In the genomic region with DNA sequence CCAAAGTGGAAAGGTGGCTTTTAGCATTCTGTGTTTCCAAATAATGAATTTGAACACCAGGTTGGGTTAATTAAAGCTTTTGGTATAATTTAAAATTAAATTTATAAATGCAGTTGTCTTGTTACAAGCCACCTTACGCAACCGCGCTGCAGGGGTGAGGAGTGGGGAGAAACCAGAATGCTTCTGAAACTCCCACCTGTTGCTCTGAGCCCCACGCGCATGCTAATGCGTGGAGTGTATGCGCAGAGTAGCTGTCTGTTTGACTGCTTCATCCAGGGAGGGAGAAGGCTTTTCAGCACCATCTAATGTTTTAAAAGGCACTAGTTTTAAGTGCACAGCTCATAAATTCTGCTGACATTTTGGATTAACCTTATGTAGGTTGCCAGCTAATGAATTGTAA, we compare ENCODE assay signal across 15 cellular contexts.
"Had no signal": no experiment of that assay in that cellular context is flagged by ENCODE, and none has a peak within 500 bp of the region (broad histone marks: within the 10 kb centered on the region; RNA-seq: fewer than 3 reads in every experiment).

No MANE protein-coding gene starts in this region.

- H3K27me3 Mint-ChIP-seq: activated CD4-positive, alpha-beta T cell treated with anti-CD3 and anti-CD28 coated beads, Interleukin-2, amount 10 ng/mL, durations not matched to agents 7 days and 5 days had no signal

- H3K27ac ChIP-seq: foreskin keratinocyte, SK-N-MC, stomach, VCaP had no signal

- H3K9me3 Mint-ChIP-seq: activated CD4-positive, alpha-beta T cell treated with anti-CD3 and anti-CD28 coated beads, Interleukin-2, amount 10 ng/mL, durations not matched to agents 7 days and 5 days; activated T-helper 1 cell treated with anti-CD3 and anti-CD28 coated beads, Interleukin-12 subunit alpha, Interleukin-12 subunit beta, Interleukin-2, Interleukin-4 antibody, amounts not matched to agents 30 ng/mL and 10 ng/mL and 1 ng/mL, durations not matched to agents 14 hours and 24 hours and 36 hours; nephron; T-cell had no signal

- H3K27ac Mint-ChIP-seq: activated CD4-positive, alpha-beta T cell treated with anti-CD3 and anti-CD28 coated beads, Interleukin-2, amount 10 ng/mL, durations not matched to agents 7 days and 5 days; nephron had no signal

- DNase-seq: activated CD4-positive, alpha-beta T cell treated with anti-CD3 and anti-CD28 coated beads, Interleukin-2, amount 10 ng/mL, durations not matched to agents 7 days and 5 days; foreskin keratinocyte; heart right ventricle; psoas muscle; spleen; stimulated activated CD4-positive, alpha-beta T cell treated with anti-CD3 and anti-CD28 coated beads, Interleukin-1b, Interleukin-23, amount 100 ng/mL, for 48 hours; stomach had no signal

- ATAC-seq: foreskin keratinocyte, heart right ventricle, psoas muscle, sciatic nerve, T-cell had no signal

- H3K9me3 ChIP-seq: ascending aorta, heart right ventricle, psoas muscle, spleen, stomach, thoracic aorta had no signal

- H3K27me3 ChIP-seq: ascending aorta, foreskin keratinocyte, spleen, stomach had no signal

- H3K4me3 ChIP-seq: ascending aorta, heart right ventricle, psoas muscle, SK-N-MC, spleen, stomach, thoracic aorta had no signal

- H3K4me3 Mint-ChIP-seq: activated CD4-positive, alpha-beta T cell treated with anti-CD3 and anti-CD28 coated beads, Interleukin-2, amount 10 ng/mL, durations not matched to agents 7 days and 5 days; activated T-helper 1 cell treated with anti-CD3 and anti-CD28 coated beads, Interleukin-12 subunit alpha, Interleukin-12 subunit beta, Interleukin-2, Interleukin-4 antibody, amounts not matched to agents 30 ng/mL and 10 ng/mL and 1 ng/mL, durations not matched to agents 14 hours and 24 hours and 36 hours; nephron; T-cell had no signal
